ENCODE assay signal across 2 cellular contexts in the genomic region with DNA sequence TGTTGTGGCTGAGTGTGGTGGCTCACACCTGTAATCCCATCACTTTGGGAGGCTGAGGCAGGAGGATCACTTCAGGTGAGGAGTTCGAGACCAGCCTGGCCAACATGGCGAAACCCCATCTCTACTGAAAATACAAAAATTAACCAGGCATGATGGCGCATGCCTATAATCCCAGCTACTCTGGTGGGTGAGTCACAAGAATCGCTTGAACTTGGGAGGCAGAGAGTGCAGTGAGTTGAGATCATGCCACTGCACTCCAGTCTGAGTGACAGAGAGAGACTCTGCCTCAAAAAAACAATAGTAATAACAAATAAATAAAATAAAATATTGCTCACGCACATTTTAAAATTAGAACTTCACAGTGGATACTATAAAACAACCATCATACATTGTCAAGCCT. TPM values are rescaled to one million over a fixed set of nuclear protein-coding genes. Genes with fewer than 3 reads are reported as not detected.
"Had no signal": no experiment of that assay in that cellular context is flagged by ENCODE, and none has a peak within 500 bp of the region (broad histone marks: within the 10 kb centered on the region; RNA-seq: fewer than 3 reads in every experiment).

No MANE protein-coding gene starts in this region.

RNA-seq across cellular contexts. Expression of a gene that starts 30.6 kb away (rescaled TPM):
- total RNA-seq: G401, GM12878 had no signal

RNA-seq across cellular contexts. Expression of a gene that starts 38.3 kb away (rescaled TPM):
- total RNA-seq: GM12878 had no signal
